21 cellular contexts compared by ENCODE assay signal in the genomic region with DNA sequence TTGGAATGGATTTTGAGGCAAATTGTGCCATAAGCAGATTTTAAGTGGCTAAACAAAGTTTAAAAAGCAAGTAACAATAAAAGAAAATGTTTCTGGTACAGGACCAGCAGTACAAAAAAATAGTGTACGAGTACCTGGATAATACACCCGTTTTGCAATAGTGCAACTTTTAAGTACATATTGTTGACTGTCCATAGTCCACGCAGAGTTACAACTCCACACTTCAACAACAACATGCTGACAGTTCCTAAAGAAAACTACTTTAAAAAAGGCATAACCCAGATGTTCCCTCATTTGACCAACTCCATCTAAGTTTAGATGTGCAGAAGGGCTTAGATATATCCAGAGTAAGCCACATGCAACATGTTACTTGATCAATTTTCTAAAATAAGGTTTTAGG. TPM values are rescaled to one million over a fixed set of nuclear protein-coding genes. Genes with fewer than 3 reads are reported as not detected.
"Had no signal": no experiment of that assay in that cellular context is flagged by ENCODE, and none has a peak within 500 bp of the region (broad histone marks: within the 10 kb centered on the region; RNA-seq: fewer than 3 reads in every experiment).

No MANE protein-coding gene starts in this region.

- H3K27ac ChIP-seq: brain microvascular endothelial cell, coronary artery, left lung, neural progenitor cell, thoracic aorta, upper lobe of left lung had no signal

- H3K9me3 ChIP-seq: left lung, thoracic aorta, upper lobe of left lung had no signal

- H3K9me3 Mint-ChIP-seq: activated B cell treated with CpG ODN at 0.5 μM for 24 hours; activated CD4-positive, alpha-beta memory T cell treated with anti-CD3 and anti-CD28 coated beads for 36 hours; activated naive CD4-positive, alpha-beta T cell treated with anti-CD3 and anti-CD28 coated beads, Interleukin-2, amount 10 ng/mL, durations not matched to agents 7 days and 5 days; activated naive CD8-positive, alpha-beta T cell treated with anti-CD3 and anti-CD28 coated beads, Interleukin-2, amount 50 U/mL, for 24 hours; neural progenitor cell; T-helper 2 cell treated with Interferon-gamma antibody and Interleukin-4, amounts not matched to agents 5 μg/mL and 100 μg/mL, for 36 hours had no signal

- ATAC-seq: activated CD8-positive, alpha-beta memory T cell treated with anti-CD3 and anti-CD28 coated beads, Interleukin-2, amount 10 ng/mL, durations not matched to agents 7 days and 5 days; activated naive CD8-positive, alpha-beta T cell treated with anti-CD3 and anti-CD28 coated beads, Interleukin-2, amount 50 U/mL, for 24 hours; left lung; naive thymus-derived CD4-positive, alpha-beta T cell; sciatic nerve; stimulated activated memory B cell treated with anti-CD40 and anti-IgM and Interleukin-4, amounts not matched to agents 10 μg/mL and 1 μg/mL and 100 μg/mL, for 72 hours had no signal

- H3K4me1 ChIP-seq: neural progenitor cell had no signal

- H3K27ac Mint-ChIP-seq: activated B cell treated with CpG ODN at 0.5 μM for 24 hours; activated CD4-positive, alpha-beta memory T cell treated with anti-CD3 and anti-CD28 coated beads for 36 hours; activated CD8-positive, alpha-beta memory T cell treated with anti-CD3 and anti-CD28 coated beads, Interleukin-2, amount 10 ng/mL, durations not matched to agents 7 days and 5 days; activated naive CD4-positive, alpha-beta T cell treated with anti-CD3 and anti-CD28 coated beads, Interleukin-2, amount 10 ng/mL, durations not matched to agents 7 days and 5 days; activated naive CD8-positive, alpha-beta T cell treated with anti-CD3 and anti-CD28 coated beads, Interleukin-2, amount 50 U/mL, for 24 hours; neural progenitor cell; stimulated activated memory B cell treated with anti-CD40 and anti-IgM and Interleukin-4, amounts not matched to agents 10 μg/mL and 1 μg/mL and 100 μg/mL, for 72 hours; T-helper 2 cell treated with Interferon-gamma antibody and Interleukin-4, amounts not matched to agents 5 μg/mL and 100 μg/mL, for 36 hours had no signal

- DNase-seq: activated B cell treated with CpG ODN at 0.5 μM for 24 hours; activated CD4-positive, alpha-beta memory T cell treated with anti-CD3 and anti-CD28 coated beads for 36 hours; activated CD4-positive, alpha-beta T cell treated with anti-CD3 and anti-CD28 coated beads for 4 hours; activated CD8-positive, alpha-beta memory T cell treated with anti-CD3 and anti-CD28 coated beads, Interleukin-2, amount 10 ng/mL, durations not matched to agents 7 days and 5 days; activated naive CD4-positive, alpha-beta T cell treated with anti-CD3 and anti-CD28 coated beads, Interleukin-2, amount 10 ng/mL, durations not matched to agents 7 days and 5 days; activated naive CD8-positive, alpha-beta T cell treated with anti-CD3 and anti-CD28 coated beads, Interleukin-2, amount 50 U/mL, for 24 hours; aorta; brain microvascular endothelial cell; kidney; left lung; mesenchymal stem cell; naive thymus-derived CD4-positive, alpha-beta T cell; stimulated activated CD4-positive, alpha-beta T cell treated with anti-CD3 and anti-CD28 coated beads, Interleukin-4, amount 100 ng/mL, for 24 hours; upper lobe of left lung had no signal

- H3K27me3 Mint-ChIP-seq: activated B cell treated with CpG ODN at 0.5 μM for 24 hours; activated CD4-positive, alpha-beta memory T cell treated with anti-CD3 and anti-CD28 coated beads for 36 hours; activated CD8-positive, alpha-beta memory T cell treated with anti-CD3 and anti-CD28 coated beads, Interleukin-2, amount 10 ng/mL, durations not matched to agents 7 days and 5 days; activated naive CD4-positive, alpha-beta T cell treated with anti-CD3 and anti-CD28 coated beads, Interleukin-2, amount 10 ng/mL, durations not matched to agents 7 days and 5 days; activated naive CD8-positive, alpha-beta T cell treated with anti-CD3 and anti-CD28 coated beads, Interleukin-2, amount 50 U/mL, for 24 hours; naive thymus-derived CD4-positive, alpha-beta T cell; stimulated activated memory B cell treated with anti-CD40 and anti-IgM and Interleukin-4, amounts not matched to agents 10 μg/mL and 1 μg/mL and 100 μg/mL, for 72 hours had no signal

- H3K27me3 ChIP-seq: brain microvascular endothelial cell, left lung, neural progenitor cell, upper lobe of left lung had no signal

- H3K4me3 Mint-ChIP-seq: activated B cell treated with CpG ODN at 0.5 μM for 24 hours; activated CD4-positive, alpha-beta memory T cell treated with anti-CD3 and anti-CD28 coated beads for 36 hours; activated CD8-positive, alpha-beta memory T cell treated with anti-CD3 and anti-CD28 coated beads, Interleukin-2, amount 10 ng/mL, durations not matched to agents 7 days and 5 days; activated naive CD4-positive, alpha-beta T cell treated with anti-CD3 and anti-CD28 coated beads, Interleukin-2, amount 10 ng/mL, durations not matched to agents 7 days and 5 days; naive thymus-derived CD4-positive, alpha-beta T cell; neural progenitor cell; stimulated activated memory B cell treated with anti-CD40 and anti-IgM and Interleukin-4, amounts not matched to agents 10 μg/mL and 1 μg/mL and 100 μg/mL, for 72 hours; T-helper 2 cell treated with Interferon-gamma antibody and Interleukin-4, amounts not matched to agents 5 μg/mL and 100 μg/mL, for 36 hours had no signal

- H3K4me3 ChIP-seq: coronary artery, left lung, neural progenitor cell, thoracic aorta, upper lobe of left lung had no signal

RNA-seq across cellular contexts. Expression of a gene that starts 5.1 kb away (rescaled TPM):
- total RNA-seq: activated CD4-positive, alpha-beta memory T cell treated with anti-CD3 and anti-CD28 coated beads for 36 hours; kidney; pulmonary artery endothelial cell; thoracic aorta had no signal
